In the genomic region with DNA sequence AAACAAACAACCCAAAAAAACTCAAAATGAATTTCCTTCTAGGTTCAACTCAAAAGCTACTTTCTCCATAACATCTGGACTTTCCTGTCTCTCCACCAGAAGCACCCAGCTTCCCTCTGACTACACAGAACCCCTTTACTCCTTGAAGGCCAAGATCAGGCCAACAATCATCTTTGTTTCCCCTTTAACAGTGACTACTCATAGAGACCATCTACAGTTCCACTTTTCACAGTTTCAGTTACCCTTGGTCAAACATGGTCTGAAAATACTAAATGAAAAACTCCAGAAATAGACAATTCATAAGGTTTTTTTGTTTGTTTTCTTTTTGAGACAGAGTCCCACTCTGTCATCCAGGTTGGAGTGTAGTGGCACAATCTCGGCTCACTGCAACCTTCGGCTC, we compare ENCODE assay signal across 13 cellular contexts. TPM values are rescaled to one million over a fixed set of nuclear protein-coding genes. Genes with fewer than 3 reads are reported as not detected.
A peak's percentile ranks its signal among the peaks of the same experiment; 100 is the strongest.
DNase-seq lines count a peak whose midpoint lies in the region; ATAC-seq and TF ChIP-seq lines count a peak whose summit lies in the region.
"Had no signal": no experiment of that assay in that cellular context is flagged by ENCODE, and none has a peak within 500 bp of the region (broad histone marks: within the 10 kb centered on the region; RNA-seq: fewer than 3 reads in every experiment).

No MANE protein-coding gene starts in this region.

- H3K36me3 Mint-ChIP-seq in activated naive CD8-positive, alpha-beta T cell treated with anti-CD3 and anti-CD28 coated beads, Interleukin-2, amount 10 ng/mL, durations not matched to agents 7 days and 5 days = peaks cover 9% of the 10 kb centered on the region
- peaks cover 4% of the 10 kb centered on the region for H3K36me3 Mint-ChIP-seq in activated naive CD8-positive, alpha-beta T cell treated with anti-CD3 and anti-CD28 coated beads for 36 hours

- DNase-seq in activated naive CD8-positive, alpha-beta T cell treated with anti-CD3 and anti-CD28 coated beads, Interleukin-2, amount 10 ng/mL, durations not matched to agents 7 days and 5 days = no peak
- no peak for DNase-seq in activated naive CD8-positive, alpha-beta T cell treated with anti-CD3 and anti-CD28 coated beads for 36 hours
- DNase-seq in upper lobe of right lung = no peak
- no peak for DNase-seq in SKM-1 (lab: John Stamatoyannopoulos, UW; ENCODE audit: unreplicated experiment)
- no peak for DNase-seq in NCI-H2171 treated with DMSO at 0.1 percent for 48 hours (lab: John Stamatoyannopoulos, UW)
- DNase-seq in AG20443 (ENCODE audit: low spot score) = no peak
- DNase-seq: activated CD4-positive, alpha-beta T cell treated with anti-CD3 and anti-CD28 coated beads, Interleukin-2, amount 50 U/mL, for 4 hours; islet precursor cell; NCI-H1930; pancreas had no signal

- no peak overlapping the region for H3K4me3 ChIP-seq in upper lobe of right lung
- H3K4me3 ChIP-seq: pancreas, vagina had no signal

- peak overlapping the region; percentile 31 for H3K27ac Mint-ChIP-seq in activated naive CD8-positive, alpha-beta T cell treated with anti-CD3 and anti-CD28 coated beads, Interleukin-2, amount 10 ng/mL, durations not matched to agents 7 days and 5 days
- H3K27ac Mint-ChIP-seq in activated naive CD8-positive, alpha-beta T cell treated with anti-CD3 and anti-CD28 coated beads for 36 hours = no peak overlapping the region

- no peaks in the 10 kb centered on the region for H3K9me3 Mint-ChIP-seq in activated naive CD8-positive, alpha-beta T cell treated with anti-CD3 and anti-CD28 coated beads, Interleukin-2, amount 10 ng/mL, durations not matched to agents 7 days and 5 days
- H3K9me3 Mint-ChIP-seq in activated naive CD8-positive, alpha-beta T cell treated with anti-CD3 and anti-CD28 coated beads for 36 hours = no peaks in the 10 kb centered on the region

- H3K4me1 Mint-ChIP-seq in activated naive CD8-positive, alpha-beta T cell treated with anti-CD3 and anti-CD28 coated beads, Interleukin-2, amount 10 ng/mL, durations not matched to agents 7 days and 5 days = peaks cover 40% of the 10 kb centered on the region
- H3K4me1 Mint-ChIP-seq in activated naive CD8-positive, alpha-beta T cell treated with anti-CD3 and anti-CD28 coated beads for 36 hours = peaks cover 43% of the 10 kb centered on the region

- intact Hi-C loops in upper lobe of right lung (cut with DNase I) = no loop called here

- POLR2A ChIA-PET in activated naive CD8-positive, alpha-beta T cell treated with anti-CD3 and anti-CD28 coated beads, Interleukin-2, amount 10 ng/mL, durations not matched to agents 7 days and 5 days (lab: Charles Lee) = interaction anchor here (2.5 kb wide), 1 partner anchor 9 kb away, joined by 9 read pairs; no protein-coding TSS in a partner anchor

- TF ChIP-seq CTCF in upper lobe of right lung (IDR thresholded peaks at IDR 0.05) = no peak

- peaks cover 4% of the 10 kb centered on the region for H3K4me1 ChIP-seq in upper lobe of right lung
- H3K4me1 ChIP-seq: pancreas, vagina had no signal

- no peaks in the 10 kb centered on the region for H3K27me3 Mint-ChIP-seq in activated naive CD8-positive, alpha-beta T cell treated with anti-CD3 and anti-CD28 coated beads, Interleukin-2, amount 10 ng/mL, durations not matched to agents 7 days and 5 days
- no peaks in the 10 kb centered on the region for H3K27me3 Mint-ChIP-seq in activated naive CD8-positive, alpha-beta T cell treated with anti-CD3 and anti-CD28 coated beads for 36 hours

- no peak overlapping the region for H3K4me3 Mint-ChIP-seq in activated naive CD8-positive, alpha-beta T cell treated with anti-CD3 and anti-CD28 coated beads, Interleukin-2, amount 10 ng/mL, durations not matched to agents 7 days and 5 days
- H3K4me3 Mint-ChIP-seq in activated naive CD8-positive, alpha-beta T cell treated with anti-CD3 and anti-CD28 coated beads for 36 hours = no peak overlapping the region

- H3K9me3 ChIP-seq in upper lobe of right lung = no peaks in the 10 kb centered on the region
- H3K9me3 ChIP-seq: pancreas, vagina had no signal

- ATAC-seq in activated naive CD8-positive, alpha-beta T cell treated with anti-CD3 and anti-CD28 coated beads, Interleukin-2, amount 10 ng/mL, durations not matched to agents 7 days and 5 days (ENCODE audit: low read depth) = no peak
- ATAC-seq in GM21825 (IDR thresholded peaks at IDR 0.05; ENCODE audit: unreplicated experiment) = peak; percentile 82
- peak; percentile 85 for ATAC-seq in HG03460 (IDR thresholded peaks at IDR 0.05; ENCODE audit: unreplicated experiment)
- ATAC-seq in upper lobe of right lung = peak; percentile 41

- no peaks in the 10 kb centered on the region for H3K27me3 ChIP-seq in upper lobe of right lung
- H3K27me3 ChIP-seq: pancreas, vagina had no signal

- H3K27ac ChIP-seq in upper lobe of right lung = no peak overlapping the region
- H3K27ac ChIP-seq: pancreas, vagina had no signal

- no peaks in the 10 kb centered on the region for H3K36me3 ChIP-seq in upper lobe of right lung
- H3K36me3 ChIP-seq: pancreas, vagina had no signal

RNA-seq across cellular contexts. Expression of a gene that starts 11.8 kb away (rescaled TPM):
- 10 to 100 TPM; 46.4 to 47.3 TPM for total RNA-seq in activated naive CD8-positive, alpha-beta T cell treated with anti-CD3 and anti-CD28 coated beads, Interleukin-2, amount 10 ng/mL, durations not matched to agents 7 days and 5 days
- 10 to 100 TPM; 45.9 to 47.5 TPM for total RNA-seq in activated naive CD8-positive, alpha-beta T cell treated with anti-CD3 and anti-CD28 coated beads for 36 hours
- 14.3 TPM for total RNA-seq in upper lobe of right lung
